23 cellular contexts compared by ENCODE assay signal in genomic region chr16:74183601-74184365, GRCh38.
"Had no signal": no experiment of that assay in that cellular context is flagged by ENCODE, and none has a peak within 500 bp of the region (broad histone marks: within the 10 kb centered on the region; RNA-seq: fewer than 3 reads in every experiment).

No MANE protein-coding gene starts in this region.

- H2AFZ ChIP-seq: hepatocyte had no signal

- H3K9me3 ChIP-seq: testis, thyroid gland had no signal

- H3K79me2 ChIP-seq: hepatocyte had no signal

- H3K27ac ChIP-seq: hepatocyte, left ventricle myocardium inferior, ovary, skin epidermis, stomach, testis, thyroid gland, transverse colon, upper lobe of right lung had no signal

- H3K4me1 ChIP-seq: left ventricle myocardium inferior, stomach, testis, thyroid gland, transverse colon, upper lobe of right lung had no signal

- H3K4me2 ChIP-seq: hepatocyte had no signal

- H3K27me3 ChIP-seq: hepatocyte, ovary, stomach, testis, thyroid gland, transverse colon, upper lobe of right lung had no signal

- H3K4me3 ChIP-seq: hepatocyte, left ventricle myocardium inferior, lung, ovary, skin epidermis, stomach, testis, thyroid gland, transverse colon, upper lobe of right lung had no signal

- DNase-seq: islet precursor cell; left ventricle myocardium inferior; mesendoderm; naive B cell; natural killer cell; nephron progenitor cell; ovary; retina; right cardiac atrium; stimulated activated CD4-positive, alpha-beta T cell treated with anti-CD3 and anti-CD28 coated beads, Interleukin-12 subunit alpha, Interleukin-12 subunit beta, amount 100 ng/mL, for 4 hours; stimulated activated CD4-positive, alpha-beta T cell treated with anti-CD3 and anti-CD28 coated beads, Interleukin-15, amount 100 ng/mL, for 24 hours; stimulated activated CD4-positive, alpha-beta T cell treated with anti-CD3 and anti-CD28 coated beads, Interleukin-2, amount 100 ng/mL, for 24 hours; stimulated activated CD4-positive, alpha-beta T cell treated with anti-CD3 and anti-CD28 coated beads, Interleukin-4, amount 100 ng/mL, for 1 hour; stimulated activated naive B cell treated with anti-CD40 and anti-IgM and Interleukin-4, amounts not matched to agents 10 μg/mL and 1 μg/mL and 100 μg/mL, for 72 hours; stimulated activated naive CD8-positive, alpha-beta T cell treated with anti-CD3 and anti-CD28 coated beads, Interleukin-15, Interleukin-2, amounts not matched to agents 100 U/mL and 50 U/mL, for 24 hours; stomach; testis; thyroid gland; transverse colon; upper lobe of right lung had no signal

- H3K36me3 ChIP-seq: left ventricle myocardium inferior, ovary, stomach, thyroid gland, transverse colon, upper lobe of right lung had no signal
